ENCODE assay signal across 18 cellular contexts in genomic region chr12:13376627-13377373, GRCh38.
DNase-seq lines count a peak whose midpoint lies in the region; ATAC-seq and TF ChIP-seq lines count a peak whose summit lies in the region.
"Had no signal": no experiment of that assay in that cellular context is flagged by ENCODE, and none has a peak within 500 bp of the region (broad histone marks: within the 10 kb centered on the region; RNA-seq: fewer than 3 reads in every experiment).

No MANE protein-coding gene starts in this region.

- no peak overlapping the region for H2AFZ ChIP-seq in GM23338
- peak overlapping the region; percentile 53 for H2AFZ ChIP-seq in PC-9

- WGBS in heart right ventricle, 2 donors: 87 to 91% methylated on average over 7 of the region's 7 CpGs

- H3K9me2 ChIP-seq in GM23338 (ENCODE audit: insufficient read depth): peaks cover 27% of the 10 kb centered on the region; the same call in 1 of the 2 replicates
- H3K9me2 ChIP-seq in PC-9 (ENCODE audit: insufficient read depth): no peaks in the 10 kb centered on the region

- H3K36me3 Mint-ChIP-seq in GM23338 (ENCODE audit: low read depth): no peaks in the 10 kb centered on the region
- no peaks in the 10 kb centered on the region for H3K36me3 Mint-ChIP-seq in effector memory CD8-positive, alpha-beta T cell (ENCODE audit: insufficient read depth)
- H3K36me3 Mint-ChIP-seq: natural killer cell treated with Interleukin-12 subunit alpha and Interleukin-12 subunit beta and Interleukin-15 and Interleukin-18, amount 100 ng/mL, for 72 hours had no signal

- H3K79me2 ChIP-seq in GM23338 (replicated peaks; ENCODE audit: insufficient read depth): no peaks in the 10 kb centered on the region
- no peaks in the 10 kb centered on the region for H3K79me2 ChIP-seq in PC-9 (ENCODE audit: low read depth)

- TF ChIP-seq CTCF in GM23338 (conservative IDR thresholded peaks at IDR 0.05; ENCODE audit: low read depth in 2 of 2) (no peak), PC-9 (conservative IDR thresholded peaks at IDR 0.05) (no peak), epithelial cell of proximal tubule (conservative IDR thresholded peaks at IDR 0.05; ENCODE audit: low read depth, low read length) (no peak), vagina (IDR thresholded peaks at IDR 0.05) (no peak), heart right ventricle (IDR thresholded peaks at IDR 0.05) (no peak)

- ATAC-seq in GM23338 (no peak), heart right ventricle (no peak)
- no peak for ATAC-seq in effector memory CD8-positive, alpha-beta T cell (replicated peaks)
- ATAC-seq: natural killer cell treated with Interleukin-12 subunit alpha and Interleukin-12 subunit beta and Interleukin-15 and Interleukin-18, amount 100 ng/mL, for 72 hours had no signal

- H3K9me3 Mint-ChIP-seq in GM23338: peaks cover 7% of the 10 kb centered on the region
- no peaks in the 10 kb centered on the region for H3K9me3 Mint-ChIP-seq in effector memory CD8-positive, alpha-beta T cell
- H3K9me3 Mint-ChIP-seq: central memory CD8-positive, alpha-beta T cell; natural killer cell treated with Interleukin-12 subunit alpha and Interleukin-12 subunit beta and Interleukin-15 and Interleukin-18, amount 100 ng/mL, for 72 hours had no signal

- H3K9me3 ChIP-seq in PC-9 (ENCODE audit: insufficient read depth, low read depth) (peaks cover 19% of the 10 kb centered on the region), mucosa of stomach (ENCODE audit: control insufficient read depth, low read length) (no peaks in the 10 kb centered on the region), vagina (no peaks in the 10 kb centered on the region), heart right ventricle (peaks cover 0 to 13% (median 0%) of the 10 kb centered on the region in 11 donors)

- peak; percentile 2 for DNase-seq in GM23338 (ENCODE audit: low spot score)
- DNase-seq in PC-9: peak; percentile 61 to 97
- peak; percentile 93 for DNase-seq in epithelial cell of proximal tubule (ENCODE audit: low read depth)
- no peak for DNase-seq in RPMI8226
- no peak for DNase-seq in vagina (ENCODE audit: extremely low spot score in 2 of 2)
- DNase-seq in heart right ventricle: no peak
- DNase-seq in effector memory CD8-positive, alpha-beta T cell: no peak
- DNase-seq: activated CD4-positive, alpha-beta T cell treated with anti-CD3 and anti-CD28 coated beads, Interleukin-2, amount 50 U/mL, for 4 hours; activated gamma-delta T cell treated with Interleukin-2 at 50 U/mL for 16 hours; hippocampal formation; mammary epithelial cell; NCI-H1417; posterior cingulate gyrus; SHP77 treated with DMSO at 0.1 percent for 48 hours; T-helper 1 cell had no signal

- peaks cover 4% of the 10 kb centered on the region; the same call in 2 of the 3 replicates for H3K4me1 Mint-ChIP-seq in GM23338
- no peaks in the 10 kb centered on the region for H3K4me1 Mint-ChIP-seq in effector memory CD8-positive, alpha-beta T cell (ENCODE audit: low read depth in 2 of 2)
- H3K4me1 Mint-ChIP-seq: central memory CD8-positive, alpha-beta T cell had no signal

- H4K20me1 ChIP-seq in GM23338 (replicated peaks; ENCODE audit: insufficient read depth): no peaks in the 10 kb centered on the region
- H4K20me1 ChIP-seq in PC-9 (ENCODE audit: insufficient read depth): no peaks in the 10 kb centered on the region

- H3K4me3 ChIP-seq in GM23338 (no peak overlapping the region), PC-9 (0 out of 2 replicates have a peak overlapping the region, but pooled peaks have one; percentile 6), epithelial cell of proximal tubule (ENCODE audit: low read depth, low read length) (no peak overlapping the region), mucosa of stomach (ENCODE audit: low read length) (no peak overlapping the region), vagina (no peak overlapping the region), heart right ventricle (no peak overlapping the region)

- H3K27ac ChIP-seq in GM23338 (ENCODE audit: low read depth) (no peak overlapping the region), PC-9 (peak overlapping the region; percentile 97), vagina (no peak overlapping the region), heart right ventricle (no peak overlapping the region)

- peaks cover 4% of the 10 kb centered on the region for H3K27me3 Mint-ChIP-seq in GM23338 (ENCODE audit: insufficient read depth, low read depth, poor library complexity)
- H3K27me3 Mint-ChIP-seq in effector memory CD8-positive, alpha-beta T cell: peaks cover 16 to 17% of the 10 kb centered on the region in 2 donors

- no peak overlapping the region for H3K27ac Mint-ChIP-seq in GM23338
- H3K27ac Mint-ChIP-seq in effector memory CD8-positive, alpha-beta T cell: no peak overlapping the region
- H3K27ac Mint-ChIP-seq: natural killer cell treated with Interleukin-12 subunit alpha and Interleukin-12 subunit beta and Interleukin-15 and Interleukin-18, amount 100 ng/mL, for 72 hours had no signal

- no peaks in the 10 kb centered on the region for H3K4me1 ChIP-seq in GM23338 (ENCODE audit: insufficient read depth)
- H3K4me1 ChIP-seq in PC-9 (replicated peaks; ENCODE audit: insufficient read depth): peaks cover 39% of the 10 kb centered on the region
- H3K4me1 ChIP-seq in mucosa of stomach (ENCODE audit: control insufficient read depth, insufficient read depth, low read length): peaks cover 66% of the 10 kb centered on the region
- no peaks in the 10 kb centered on the region for H3K4me1 ChIP-seq in vagina
- H3K4me1 ChIP-seq in heart right ventricle: peaks cover 0 to 9% (median 0%) of the 10 kb centered on the region in 9 donors

- H3K27me3 ChIP-seq in GM23338 (ENCODE audit: insufficient read depth) (no peaks in the 10 kb centered on the region), PC-9 (ENCODE audit: insufficient read depth, low read depth) (no peaks in the 10 kb centered on the region), mucosa of stomach (ENCODE audit: control insufficient read depth, insufficient read depth, low read length) (no peaks in the 10 kb centered on the region), vagina (no peaks in the 10 kb centered on the region), heart right ventricle (peaks cover 0 to 8% (median 0%) of the 10 kb centered on the region in 7 donors)

- H3K36me3 ChIP-seq in GM23338 (ENCODE audit: insufficient read depth) (no peaks in the 10 kb centered on the region), PC-9 (ENCODE audit: low read depth) (peaks cover 8% of the 10 kb centered on the region; the same call in 1 of the 2 replicates), mucosa of stomach (ENCODE audit: control insufficient read depth, insufficient read depth, low read length) (no peaks in the 10 kb centered on the region), vagina (no peaks in the 10 kb centered on the region), heart right ventricle (no peaks in the 10 kb centered on the region)

- no peak for TF ChIP-seq POLR2A in vagina (IDR thresholded peaks at IDR 0.05)

- no TSS peak for BruUV-seq in PC-9 (replicated peaks; lab: Mats Ljungman, UMichigan)

- intact Hi-C loops in PC-9 (cut with micrococcal nuclease; ENCODE audit: unreplicated experiment) (loop anchor here (5.0 kb wide), 1 partner anchor 279 kb away; no protein-coding TSS in a partner anchor), vagina (cut with DNase I) (no loop called here), heart right ventricle (cut with DNase I) (no loop called here)

- CTCF ChIA-PET in PC-9 (lab: Charles Lee): interaction anchor here (0.5 kb wide), 1 partner anchor 331 kb away, joined by 9 read pairs; no protein-coding TSS in a partner anchor

- no peak overlapping the region for H3K4me3 Mint-ChIP-seq in GM23338
- no peak overlapping the region for H3K4me3 Mint-ChIP-seq in effector memory CD8-positive, alpha-beta T cell
- H3K4me3 Mint-ChIP-seq: central memory CD8-positive, alpha-beta T cell; natural killer cell treated with Interleukin-12 subunit alpha and Interleukin-12 subunit beta and Interleukin-15 and Interleukin-18, amount 100 ng/mL, for 72 hours had no signal

- H3K4me2 ChIP-seq in GM23338 (no peak overlapping the region), PC-9 (peak overlapping the region; percentile 64)

- POLR2A ChIA-PET in PC-9 (lab: Charles Lee; ENCODE audit: unreplicated experiment): interaction anchor here (0.6 to 0.7 kb wide), 2 partner anchors 14 to 401 kb away, joined by 3 to 5 read pairs; no protein-coding TSS in a partner anchor

- peak overlapping the region; percentile 55 for H3K9ac ChIP-seq in mucosa of stomach (ENCODE audit: low read length)

- no peaks in the 10 kb centered on the region for H3F3A ChIP-seq in GM23338 (replicated peaks; ENCODE audit: low read depth)
- peaks cover 38% of the 10 kb centered on the region for H3F3A ChIP-seq in PC-9 (ENCODE audit: insufficient read depth, low read depth)

TF ChIP-seq in GM23338, 12 proteins besides CTCF, POLR2A, EP300 and RAD21 (continues in another document):
- TF ChIP-seq STAT1 (IDR thresholded peaks at IDR 0.05; ENCODE audit: unreplicated experiment): no peak

Comparison
In these comparisons a context has a peak if more than half of its experiments do, and no peak if none do; other contexts are left out.
1. DNase-seq: peak in GM23338 (single experiment), PC-9 (2 of 2) and epithelial cell of proximal tubule (single experiment); none in RPMI8226 (single experiment), vagina (0 of 2), heart right ventricle (0 of 2) and effector memory CD8-positive, alpha-beta T cell (0 of 3).